8 cellular contexts compared by ENCODE assay signal in genomic region chr7:119482209-119482608, GRCh38.
DNase-seq lines count a peak whose midpoint lies in the region; ATAC-seq, FAIRE-seq and TF ChIP-seq lines count a peak whose summit lies in the region.

No MANE protein-coding gene starts in this region.

- H3K4me2 ChIP-seq in DND-41 (ENCODE audit: insufficient read depth, low read length) (no peak overlapping the region), PC-9 (no peak overlapping the region)

- H3K4me3 Mint-ChIP-seq in naive thymus-derived CD8-positive, alpha-beta T cell: no peak overlapping the region

- DNase-seq in DND-41: peak; percentile 13
- DNase-seq in GM19239 (ENCODE audit: insufficient read length, low spot score): peak; percentile 1
- peak in 1 of 2 experiments; percentile 15 for DNase-seq in PC-9
- DNase-seq in iPS DF 19.7 (ENCODE audit: low read depth, low spot score): peak; percentile 70
- DNase-seq in naive thymus-derived CD8-positive, alpha-beta T cell: no peak
- no peak for DNase-seq in left ventricle myocardium inferior
- no peak for DNase-seq in activated T-cell treated with anti-CD3 and anti-CD28 coated beads, Interleukin-2, amount 50 U/mL, for 1 hour

- H3K9me2 ChIP-seq in PC-9 (ENCODE audit: insufficient read depth): no peaks in the 10 kb centered on the region

- H3F3A ChIP-seq in PC-9 (ENCODE audit: insufficient read depth, low read depth): no peaks in the 10 kb centered on the region

- POLR2A ChIA-PET in PC-9 (lab: Charles Lee; ENCODE audit: unreplicated experiment): no interaction called here
- POLR2A ChIA-PET in naive thymus-derived CD8-positive, alpha-beta T cell (lab: Charles Lee): no interaction called here

- H3K27ac ChIP-seq in DND-41 (ENCODE audit: low read length): no peak overlapping the region
- H3K27ac ChIP-seq in PC-9: no peak overlapping the region
- no peak overlapping the region for H3K27ac ChIP-seq in left ventricle myocardium inferior (replicated peaks)

- H3K36me3 ChIP-seq in DND-41 (ENCODE audit: insufficient read depth, low read length) (no peaks in the 10 kb centered on the region), PC-9 (ENCODE audit: low read depth) (no peaks in the 10 kb centered on the region), left ventricle myocardium inferior (no peaks in the 10 kb centered on the region)

- TF ChIP-seq CTCF in DND-41 (IDR thresholded peaks at IDR 0.05; ENCODE audit: borderline replicate concordance, extremely low read depth, low read length, poor library complexity, severe bottlenecking) (peak; percentile 45), PC-9 (conservative IDR thresholded peaks at IDR 0.05) (peak; percentile 50), left ventricle myocardium inferior (IDR thresholded peaks at IDR 0.05; ENCODE audit: borderline replicate concordance) (no peak)

- peak; percentile 67 for ATAC-seq in DND-41 (ENCODE audit: insufficient read depth, low read depth)
- ATAC-seq in HG03103 (IDR thresholded peaks at IDR 0.05; ENCODE audit: low read depth, unreplicated experiment): peak; percentile 86
- no peak for ATAC-seq in naive thymus-derived CD8-positive, alpha-beta T cell

- H3K4me1 ChIP-seq in DND-41 (ENCODE audit: insufficient read depth, low read length) (no peaks in the 10 kb centered on the region), PC-9 (replicated peaks; ENCODE audit: insufficient read depth) (no peaks in the 10 kb centered on the region), left ventricle myocardium inferior (no peaks in the 10 kb centered on the region)

- H3K27me3 ChIP-seq in DND-41 (ENCODE audit: insufficient read depth, low read length, poor library complexity) (no peaks in the 10 kb centered on the region), PC-9 (ENCODE audit: insufficient read depth, low read depth) (no peaks in the 10 kb centered on the region), left ventricle myocardium inferior (ENCODE audit: low read depth) (no peaks in the 10 kb centered on the region)

- no peaks in the 10 kb centered on the region for H3K9me3 ChIP-seq in DND-41 (ENCODE audit: insufficient read depth, low read length, severe bottlenecking)
- H3K9me3 ChIP-seq in PC-9 (ENCODE audit: insufficient read depth, low read depth): no peaks in the 10 kb centered on the region
- peaks cover 13% of the 10 kb centered on the region for H3K9me3 ChIP-seq in left ventricle myocardium inferior (replicated peaks)

- H4K20me1 ChIP-seq in DND-41 (ENCODE audit: insufficient read depth, low read length): no peaks in the 10 kb centered on the region
- no peaks in the 10 kb centered on the region for H4K20me1 ChIP-seq in PC-9 (ENCODE audit: insufficient read depth)

- H3K9ac ChIP-seq in DND-41 (ENCODE audit: low read depth, low read length): no peak overlapping the region

- intact Hi-C loops in PC-9 (cut with micrococcal nuclease; ENCODE audit: unreplicated experiment): no loop called here
- intact Hi-C loops in left ventricle myocardium inferior (cut with micrococcal nuclease): no loop called here

- no peaks in the 10 kb centered on the region for H3K4me1 Mint-ChIP-seq in naive thymus-derived CD8-positive, alpha-beta T cell

- FAIRE-seq in GM19239 (lab: Jason Lieb, UNC): peak; percentile 26

- BruUV-seq in PC-9 (replicated peaks; lab: Mats Ljungman, UMichigan): no TSS peak

- H3K4me3 ChIP-seq in DND-41 (ENCODE audit: low read depth in 1 of 2, low read length in 2 of 2) (no peak overlapping the region), PC-9 (no peak overlapping the region), left ventricle myocardium inferior (no peak overlapping the region)

- H2AFZ ChIP-seq in DND-41 (ENCODE audit: low read depth, low read length): no peak overlapping the region
- no peak overlapping the region for H2AFZ ChIP-seq in PC-9

- CTCF ChIA-PET in PC-9 (lab: Charles Lee): interaction anchor here (0.6 kb wide), 1 partner anchor 232 kb away, joined by 3 read pairs; no protein-coding TSS in a partner anchor

- H3K36me3 Mint-ChIP-seq in naive thymus-derived CD8-positive, alpha-beta T cell: no peaks in the 10 kb centered on the region

- H3K27ac Mint-ChIP-seq in naive thymus-derived CD8-positive, alpha-beta T cell: no peak overlapping the region

- no peaks in the 10 kb centered on the region for H3K27me3 Mint-ChIP-seq in naive thymus-derived CD8-positive, alpha-beta T cell

- H3K79me2 ChIP-seq in DND-41 (ENCODE audit: insufficient read depth, low read length) (no peaks in the 10 kb centered on the region), PC-9 (ENCODE audit: low read depth) (no peaks in the 10 kb centered on the region)

- peaks cover 0 to 26% (median 9%) of the 10 kb centered on the region in 9 donors for H3K9me3 Mint-ChIP-seq in naive thymus-derived CD8-positive, alpha-beta T cell

Comparison
In these comparisons a context has a peak if more than half of its experiments do, and no peak if none do; other contexts are left out.
1. ATAC-seq: peak in DND-41 (single experiment) and HG03103 (single experiment); none in naive thymus-derived CD8-positive, alpha-beta T cell (0 of 2).
2. DNase-seq: peak in DND-41 (single experiment), GM19239 (single experiment) and iPS DF 19.7 (single experiment); none in naive thymus-derived CD8-positive, alpha-beta T cell (0 of 10), left ventricle myocardium inferior (single experiment) and activated T-cell treated with anti-CD3 and anti-CD28 coated beads, Interleukin-2, amount 50 U/mL, for 1 hour (single experiment).